25 cellular contexts compared by ENCODE assay signal in genomic region chr6:16555550-16555949, GRCh38.
DNase-seq lines count a peak whose midpoint lies in the region; FAIRE-seq and TF ChIP-seq lines count a peak whose summit lies in the region.
"Had no signal": no experiment of that assay in that cellular context is flagged by ENCODE, and none has a peak within 500 bp of the region (broad histone marks: within the 10 kb centered on the region; RNA-seq: fewer than 3 reads in every experiment).

No MANE protein-coding gene starts in this region.

- no peak overlapping the region for H3K4me3 ChIP-seq in SJSA1
- peak overlapping the region in 5 of 59 donors; percentile 2 to 13 (median 6) for H3K4me3 ChIP-seq in dorsolateral prefrontal cortex
- H3K4me3 ChIP-seq in kidney (ENCODE audit: low read length in 2 of 2) = no peak overlapping the region
- no peak overlapping the region for H3K4me3 ChIP-seq in coronary artery
- H3K4me3 ChIP-seq: A549, MG63, PC-9 had no signal

- DNase-seq in SJSA1 (ENCODE audit: low read depth in 1 of 2, low spot score in 2 of 2) = peak; percentile 51 to 72
- DNase-seq in dorsolateral prefrontal cortex = peak in 2 of 10 donors; percentile 30 to 50
- peak; percentile 93 for DNase-seq in superior temporal gyrus (ENCODE audit: extremely low spot score)
- DNase-seq in kidney = no peak
- no peak for DNase-seq in coronary artery (ENCODE audit: low spot score)
- no peak for DNase-seq in NCI-H128 (lab: John Stamatoyannopoulos, UW; ENCODE audit: unreplicated experiment)
- DNase-seq: CD8-positive, alpha-beta T cell; DMS 273 treated with DMSO at 0.1 percent for 48 hours; DMS79; EL; GF-D8; IMR-90; KG1; MG63; NCI-H1105 treated with DMSO at 0.1 percent for 48 hours; NCI-H1694; NCI-H2029 treated with DMSO at 0.1 percent for 48 hours; NCI-H526 treated with DMSO at 0.1 percent for 48 hours; PC-9; Right ventricle myocardium superior had no signal

- no peaks in the 10 kb centered on the region for H3K9me3 ChIP-seq in SJSA1 (replicated peaks)
- no peaks in the 10 kb centered on the region for H3K9me3 ChIP-seq in kidney (ENCODE audit: control insufficient read depth in 1 of 2, low read length in 2 of 2)
- H3K9me3 ChIP-seq: A549, MG63 had no signal

- no peak for FAIRE-seq in kidney (lab: Jason Lieb, UNC)
- FAIRE-seq: A549, GM12892, GM18507 had no signal

- no peak overlapping the region for H3K9ac ChIP-seq in kidney (ENCODE audit: low read length in 2 of 2)

- TF ChIP-seq CTCF in dorsolateral prefrontal cortex (IDR thresholded peaks at IDR 0.05 in 54 of 56, conservative IDR thresholded peaks at IDR 0.05 in 2 of 56; ENCODE audit: low read depth in 1 of 56, partially characterized antibody in 56 of 56) (peak in 2 of 56 donors; percentile 17 to 18), kidney (IDR thresholded peaks at IDR 0.05; ENCODE audit: borderline replicate concordance, extremely low read depth, insufficient read depth) (no peak), coronary artery (IDR thresholded peaks at IDR 0.05) (no peak)

- no peaks in the 10 kb centered on the region for H3K36me3 ChIP-seq in SJSA1
- H3K36me3 ChIP-seq in kidney (ENCODE audit: control insufficient read depth in 1 of 2, insufficient read depth in 2 of 2, low read length in 2 of 2) = no peaks in the 10 kb centered on the region
- H3K36me3 ChIP-seq: MG63 had no signal

- intact Hi-C loops in dorsolateral prefrontal cortex (cut with DNase I) (loop anchor here (5.0 to 10.0 kb wide), 2 partner anchors 139 to 207 kb away; partner anchors contain the start of gene ATXN1 (in 1 of the 2)), kidney (cut with DNase I) (no loop called here)

- H3K27ac ChIP-seq in SJSA1 = 0 out of 2 replicates have a peak overlapping the region, but pooled peaks have one; percentile 30
- peak overlapping the region; percentile 20 to 99 (median 94) for H3K27ac ChIP-seq in dorsolateral prefrontal cortex
- H3K27ac ChIP-seq in layer of hippocampus (ENCODE audit: low read depth, low read length) = peak overlapping the region; percentile 88
- no peak overlapping the region for H3K27ac ChIP-seq in kidney (ENCODE audit: low read depth in 2 of 2, low read length in 2 of 2)
- H3K27ac ChIP-seq in coronary artery = no peak overlapping the region
- H3K27ac ChIP-seq: A549, C4-2B, PC-9 had no signal

- H3K27me3 ChIP-seq in SJSA1 (replicated peaks) (no peaks in the 10 kb centered on the region), dorsolateral prefrontal cortex (no peaks in the 10 kb centered on the region), layer of hippocampus (ENCODE audit: control insufficient read depth, insufficient read depth, low read length) (no peaks in the 10 kb centered on the region)
- H3K27me3 ChIP-seq: MG63 had no signal

- H3K4me1 ChIP-seq in SJSA1 (replicated peaks) = peaks cover 19% of the 10 kb centered on the region
- no peaks in the 10 kb centered on the region for H3K4me1 ChIP-seq in kidney (ENCODE audit: control insufficient read depth in 1 of 2, insufficient read depth in 1 of 2, low read depth in 1 of 2, low read length in 2 of 2)
- H3K4me1 ChIP-seq: A549 had no signal

Comparison
In these comparisons a context has a peak if more than half of its experiments do, and no peak if none do; other contexts are left out.
1. DNase-seq: peak in SJSA1 (2 of 2) and superior temporal gyrus (single experiment); none in kidney (single experiment), coronary artery (single experiment) and NCI-H128 (single experiment).
2. H3K27ac ChIP-seq: peak in SJSA1 (single experiment), dorsolateral prefrontal cortex (59 of 59) and layer of hippocampus (single experiment); none in kidney (0 of 2) and coronary artery (0 of 2).